ENCODE assay signal across 19 cellular contexts in the genomic region with DNA sequence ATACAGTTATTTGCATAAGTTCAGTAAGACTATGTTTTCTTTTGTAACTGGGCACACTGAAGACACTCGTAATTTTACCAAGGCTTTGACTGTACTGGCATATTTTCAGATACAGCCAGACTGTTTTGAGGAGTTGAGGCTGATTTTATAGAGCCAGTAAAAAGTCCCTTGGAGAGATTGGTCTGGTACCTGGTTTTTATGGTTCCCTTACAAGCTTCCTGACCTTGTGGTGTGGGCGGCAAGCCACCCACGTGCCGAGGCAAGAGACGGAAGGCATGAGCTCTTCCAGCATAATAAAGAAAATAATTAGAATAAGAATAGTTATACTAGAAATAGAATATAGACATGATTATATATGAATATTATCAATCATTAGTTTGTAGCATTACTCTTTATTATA. TPM values are rescaled to one million over a fixed set of nuclear protein-coding genes. Genes with fewer than 3 reads are reported as not detected.
A peak's percentile ranks its signal among the peaks of the same experiment; 100 is the strongest.
DNase-seq lines count a peak whose midpoint lies in the region; ATAC-seq, FAIRE-seq and TF ChIP-seq lines count a peak whose summit lies in the region.
"Had no signal": no experiment of that assay in that cellular context is flagged by ENCODE, and none has a peak within 500 bp of the region (broad histone marks: within the 10 kb centered on the region; RNA-seq: fewer than 3 reads in every experiment).

No MANE protein-coding gene starts in this region.

- no peaks in the 10 kb centered on the region for H3K36me3 ChIP-seq in K562 (ENCODE audit: control insufficient read depth, insufficient read depth, low read length)
- H3K36me3 ChIP-seq in esophagus muscularis mucosa: no peaks in the 10 kb centered on the region
- H3K36me3 ChIP-seq: BLaER1 treated with 17β-estradiol and CSF1 and Interleukin-3, amounts not matched to agents 10 nM and 100 nM had no signal

- FAIRE-seq in K562 (lab: Jason Lieb, UNC) (no peak), HTR-8/SVneo (lab: Jason Lieb, UNC) (no peak)

- in situ Hi-C loops in K562 (cut with MboI): loop anchor here (5.0 kb wide), 1 partner anchor 80 kb away; the partner anchor contains the start of gene ACY3

- H3K4me1 ChIP-seq in K562 (replicated peaks in 1 of 2; ENCODE audit: control insufficient read depth in 2 of 2, insufficient read depth in 2 of 2, low read length in 2 of 2) (peaks cover 15% of the 10 kb centered on the region in 2 experiments; a peak in 4 of 5 replicates), esophagus muscularis mucosa (peaks cover 0 to 3% (median 3%) of the 10 kb centered on the region in 4 donors)

- CTCF ChIA-PET in K562 (lab: Yijun Ruan, JAX; ENCODE audit: low intra/inter-chr PET ratio): interaction anchor here (0.6 kb wide), 2 partner anchors 39 to 158 kb away, joined by 4 to 7 read pairs; no protein-coding TSS in a partner anchor

- H3K9me3 ChIP-seq in K562 (replicated peaks; ENCODE audit: control insufficient read depth, insufficient read depth, low read depth, low read length) (no peaks in the 10 kb centered on the region), esophagus muscularis mucosa (no peaks in the 10 kb centered on the region)
- H3K9me3 ChIP-seq: BLaER1 treated with 17β-estradiol and CSF1 and Interleukin-3, amounts not matched to agents 10 nM and 100 nM had no signal

- H3K27me3 ChIP-seq in K562 (ENCODE audit: control insufficient read depth in 2 of 2, insufficient read depth in 2 of 2, low read length in 2 of 2): no peaks in the 10 kb centered on the region
- H3K27me3 ChIP-seq in esophagus muscularis mucosa: peaks cover 0 to 34% (median 0%) of the 10 kb centered on the region in 4 donors
- H3K27me3 ChIP-seq: BLaER1 treated with 17β-estradiol and CSF1 and Interleukin-3, amounts not matched to agents 10 nM and 100 nM had no signal

- no peak for TF ChIP-seq RAD21 in K562 (CRISPR knock-in tag; conservative IDR thresholded peaks at IDR 0.05 in 1 of 2, IDR thresholded peaks at IDR 0.05 in 1 of 2)

- TF ChIP-seq EP300 in K562 (IDR thresholded peaks at IDR 0.05; ENCODE audit: low read length): no peak
- no peak for TF ChIP-seq EP300 in esophagus muscularis mucosa (IDR thresholded peaks at IDR 0.05)

- H3K4me3 ChIP-seq in K562: no peak overlapping the region
- H3K4me3 ChIP-seq in esophagus muscularis mucosa: no peak overlapping the region
- H3K4me3 ChIP-seq: GM23338 had no signal

- no peak overlapping the region for H3K27ac ChIP-seq in C4-2B
- H3K27ac ChIP-seq in K562 (ENCODE audit: extremely low read depth, low read depth, low read length): no peak overlapping the region
- H3K27ac ChIP-seq in esophagus muscularis mucosa (replicated peaks in 1 of 4): no peak overlapping the region
- H3K27ac ChIP-seq: BLaER1 treated with 17β-estradiol and CSF1 and Interleukin-3, amounts not matched to agents 10 nM and 100 nM had no signal

- H3K9ac ChIP-seq in K562 (ENCODE audit: insufficient read depth in 1 of 2, low read depth in 2 of 2, low read length in 2 of 2): no peak overlapping the region
- H3K9ac ChIP-seq: BLaER1 treated with 17β-estradiol and CSF1 and Interleukin-3, amounts not matched to agents 10 nM and 100 nM had no signal

- no TSS peak for BruUV-seq in K562 (replicated peaks; lab: Mats Ljungman, UMichigan)

- DNase-seq in HuH-7.5 (ENCODE audit: low spot score): peak; percentile 6
- DNase-seq in K562 (ENCODE audit: extremely low read depth in 1 of 4, low spot score in 3 of 4): no peak
- no peak for DNase-seq in left colon
- DNase-seq in HTR-8/SVneo (ENCODE audit: insufficient read length, low spot score): no peak
- DNase-seq in esophagus muscularis mucosa (ENCODE audit: extremely low spot score): no peak
- DNase-seq: 8988T, DMS79, KG1 had no signal

- no peaks in the 10 kb centered on the region for H3K9me1 ChIP-seq in K562 (ENCODE audit: control insufficient read depth, insufficient read depth, low read length)

- TF ChIP-seq CTCF in C4-2B (conservative IDR thresholded peaks at IDR 0.05): 0 out of 2 replicates have a peak, but pooled peaks have one; percentile 49
- no peak for TF ChIP-seq CTCF in K562 (IDR thresholded peaks at IDR 0.05 in 2 of 3, conservative IDR thresholded peaks at IDR 0.05 in 1 of 3; ENCODE audit: insufficient read depth in 2 of 3, low read depth in 1 of 3, low read length in 3 of 3)
- TF ChIP-seq CTCF in esophagus muscularis mucosa (IDR thresholded peaks at IDR 0.05): no peak

- H3K4me2 ChIP-seq in K562 (ENCODE audit: insufficient read depth, low read length): no peak overlapping the region
- H3K4me2 ChIP-seq: GM23338 had no signal

- peak overlapping the region; percentile 64; the same call in 1 of the 2 replicates for H2AFZ ChIP-seq in K562 (ENCODE audit: low read depth, low read length)
- H2AFZ ChIP-seq: GM23338 had no signal

- POLR2A ChIA-PET in K562 (lab: Yijun Ruan, JAX): interaction anchor here (0.6 to 2.5 kb wide), 3 partner anchors 11 to 161 kb away, joined by 3 to 20 read pairs (median 3); partner anchors contain the start of gene GSTP1

- H4K20me1 ChIP-seq in K562 (replicated peaks; ENCODE audit: control insufficient read depth, insufficient read depth, low read length): no peaks in the 10 kb centered on the region
- H4K20me1 ChIP-seq: BLaER1 treated with 17β-estradiol and CSF1 and Interleukin-3, amounts not matched to agents 10 nM and 100 nM had no signal

- 7% methylated on average over 5 of the region's 5 CpGs for WGBS in K562 (ENCODE audit: insufficient coverage, low coverage, missing lambda C conversion rate)
- 26% methylated on average over 5 of the region's 5 CpGs for WGBS in esophagus muscularis mucosa

- intact Hi-C loops in K562 (cut with micrococcal nuclease): loop anchor here (2.0 to 5.0 kb wide), 2 partner anchors 35 to 56 kb away; partner anchors contain the start of genes NDUFV1 and NUDT8
- intact Hi-C loops in left colon (cut with DNase I, micrococcal nuclease): no loop called here
- intact Hi-C loops in esophagus muscularis mucosa (cut with DNase I): loop anchor here (5.0 kb wide), 2 partner anchors 35 to 85 kb away; partner anchors contain the start of gene NDUFV1

- ATAC-seq in K562 (no peak), left colon (peak; percentile 24), GM19035 (IDR thresholded peaks at IDR 0.05; ENCODE audit: unreplicated experiment) (no peak)

- no peaks in the 10 kb centered on the region for H3K79me2 ChIP-seq in K562 (ENCODE audit: control insufficient read depth, insufficient read depth, low read length)

- TF ChIP-seq POLR2A in K562 (conservative IDR thresholded peaks at IDR 0.05): no peak
- TF ChIP-seq POLR2A in esophagus muscularis mucosa (IDR thresholded peaks at IDR 0.05; ENCODE audit: low read depth): no peak

RNA-seq across cellular contexts. Expression of gene GSTP1, which starts 11.3 kb away (rescaled TPM):
- total RNA-seq in K562 (2011; cell fraction: chromatin; rRNA removed; ENCODE audit: low replicate concordance): 78.9 and 217 TPM in 2 replicates
- 419 and 483 TPM in 2 replicates for total RNA-seq in K562 (2011; cell fraction: nucleolus; rRNA removed)
- 278 and 289 TPM in 2 replicates for total RNA-seq in K562 (2011; cell fraction: nucleoplasm; rRNA removed)
- total RNA-seq in K562 (2014; rRNA removed): 2,150 and 3,084 TPM in 2 replicates
- total RNA-seq in K562 (2014; rRNA removed; fragmentation: Illumina TruSeq; extraction: Trizol): 412 and 592 TPM in 2 replicates
- total RNA-seq in K562 (2015; rRNA removed; fragmentation: Illumina TruSeq; extraction: Trizol): 1,399 and 1,422 TPM in 2 replicates
- total RNA-seq in K562 (2021): 1,400 and 1,492 TPM in 2 replicates
- polyA plus RNA-seq in K562 (2011; rRNA removed): 910 and 997 TPM in 2 replicates
- polyA plus RNA-seq in K562 (2011; cell fraction: cytosol; rRNA removed): 1,621 and 2,879 TPM in 2 replicates
- 798 and 965 TPM in 2 replicates for polyA plus RNA-seq in K562 (2011; cell fraction: nucleus; rRNA removed)
- 1,622 and 1,822 TPM in 2 replicates for polyA plus RNA-seq in K562 (2012)
- 1,177 and 1,409 TPM in 2 replicates for polyA plus RNA-seq in K562 (2014; fragmentation: Illumina TruSeq; extraction: Trizol)
- 1,000 to 10,000 TPM in 1 of 2 experiments, 100 to 1,000 TPM in 1; 739 to 1,204 TPM for polyA plus RNA-seq in K562 (2014; fragmentation: Nextera tagmentation; extraction: Ambion mirVana)
- 1,679 and 1,695 TPM in 2 replicates for polyA plus RNA-seq in K562 (2014; rRNA removed)
- 380 and 408 TPM in 2 replicates for polyA minus RNA-seq in K562 (2011; rRNA and poly(A)+ RNA removed)
- polyA minus RNA-seq in K562 (2011; cell fraction: cytosol; rRNA and poly(A)+ RNA removed): 440 and 451 TPM in 2 replicates
- 118 and 167 TPM in 2 replicates for polyA minus RNA-seq in K562 (2011; cell fraction: nucleus; rRNA and poly(A)+ RNA removed)
- total RNA-seq in left colon: 100 to 1,000 TPM; 323 to 390 TPM
- total RNA-seq in esophagus muscularis mucosa: 100 to 1,000 TPM; 469 to 810 (median 596) TPM

RNA-seq across cellular contexts. Expression of gene NDUFV1, which starts 34.4 kb away (rescaled TPM):
- total RNA-seq in K562 (2011; cell fraction: chromatin; rRNA removed; ENCODE audit: low replicate concordance): 348 and 937 TPM in 2 replicates
- 683 and 713 TPM in 2 replicates for total RNA-seq in K562 (2011; cell fraction: nucleolus; rRNA removed)
- total RNA-seq in K562 (2011; cell fraction: nucleoplasm; rRNA removed): 505 and 528 TPM in 2 replicates
- total RNA-seq in K562 (2014; rRNA removed): 408 and 468 TPM in 2 replicates
- total RNA-seq in K562 (2014; rRNA removed; fragmentation: Illumina TruSeq; extraction: Trizol): 111 and 135 TPM in 2 replicates
- 242 and 251 TPM in 2 replicates for total RNA-seq in K562 (2015; rRNA removed; fragmentation: Illumina TruSeq; extraction: Trizol)
- 404 and 408 TPM in 2 replicates for total RNA-seq in K562 (2021)
- 172 and 261 TPM in 2 replicates for polyA plus RNA-seq in K562 (2011; rRNA removed)
- polyA plus RNA-seq in K562 (2011; cell fraction: cytosol; rRNA removed): 251 and 329 TPM in 2 replicates
- 669 and 851 TPM in 2 replicates for polyA plus RNA-seq in K562 (2011; cell fraction: nucleus; rRNA removed)
- polyA plus RNA-seq in K562 (2012): 286 and 337 TPM in 2 replicates
- 209 and 273 TPM in 2 replicates for polyA plus RNA-seq in K562 (2014; fragmentation: Illumina TruSeq; extraction: Trizol)
- polyA plus RNA-seq in K562 (2014; fragmentation: Nextera tagmentation; extraction: Ambion mirVana): 10 to 100 TPM; 10.8 to 32.9 TPM
- 423 and 426 TPM in 2 replicates for polyA plus RNA-seq in K562 (2014; rRNA removed)
- 81.2 and 91.3 TPM in 2 replicates for polyA minus RNA-seq in K562 (2011; rRNA and poly(A)+ RNA removed)
- 141 and 202 TPM in 2 replicates for polyA minus RNA-seq in K562 (2011; cell fraction: cytosol; rRNA and poly(A)+ RNA removed)
- 134 and 170 TPM in 2 replicates for polyA minus RNA-seq in K562 (2011; cell fraction: nucleus; rRNA and poly(A)+ RNA removed)
- total RNA-seq in left colon: 100 to 1,000 TPM; 292 to 377 TPM
- 100 to 1,000 TPM; 196 to 252 (median 212) TPM for total RNA-seq in esophagus muscularis mucosa

RNA-seq across cellular contexts. Expression of gene CABP2, which starts 49.1 kb away (rescaled TPM):
- not detected in 2 replicates for total RNA-seq in K562 (2011; cell fraction: chromatin; rRNA removed; ENCODE audit: low replicate concordance)
- total RNA-seq in K562 (2011; cell fraction: nucleolus; rRNA removed): not detected in 2 replicates
- total RNA-seq in K562 (2011; cell fraction: nucleoplasm; rRNA removed): not detected in 2 replicates
- not detected in 2 replicates for total RNA-seq in K562 (2014; rRNA removed)
- total RNA-seq in K562 (2014; rRNA removed; fragmentation: Illumina TruSeq; extraction: Trizol): not detected in 2 replicates
- not detected in 2 replicates for total RNA-seq in K562 (2015; rRNA removed; fragmentation: Illumina TruSeq; extraction: Trizol)
- not detected in 2 replicates for total RNA-seq in K562 (2021)
- not detected in 2 replicates for polyA plus RNA-seq in K562 (2011; rRNA removed)
- polyA plus RNA-seq in K562 (2011; cell fraction: cytosol; rRNA removed): not detected in 2 replicates
- polyA plus RNA-seq in K562 (2011; cell fraction: nucleus; rRNA removed): not detected in 2 replicates
- not detected in 2 replicates for polyA plus RNA-seq in K562 (2012)
- polyA plus RNA-seq in K562 (2014; fragmentation: Illumina TruSeq; extraction: Trizol): not detected in 2 replicates
- polyA plus RNA-seq in K562 (2014; fragmentation: Nextera tagmentation; extraction: Ambion mirVana): not detected
- polyA plus RNA-seq in K562 (2014; rRNA removed): not detected in 2 replicates
- not detected in 2 replicates for polyA minus RNA-seq in K562 (2011; rRNA and poly(A)+ RNA removed)
- not detected in 2 replicates for polyA minus RNA-seq in K562 (2011; cell fraction: cytosol; rRNA and poly(A)+ RNA removed)
- not detected in 2 replicates for polyA minus RNA-seq in K562 (2011; cell fraction: nucleus; rRNA and poly(A)+ RNA removed)
- not detected for total RNA-seq in left colon
- not detected for total RNA-seq in esophagus muscularis mucosa
- total RNA-seq: A673; CD4-positive, CD25-positive, alpha-beta regulatory T cell; Daoy; GM23338; H7; HT1080 had no signal
- polyA plus RNA-seq: AG04450; CD4-positive, CD25-positive, alpha-beta regulatory T cell; GM23338; IgD-negative memory B cell had no signal

RNA-seq across cellular contexts. Expression of gene NUDT8, which starts 57.4 kb away (rescaled TPM):
- 2.8 and 15.1 TPM in 2 replicates for total RNA-seq in K562 (2011; cell fraction: chromatin; rRNA removed; ENCODE audit: low replicate concordance)
- 22.0 and 23.0 TPM in 2 replicates for total RNA-seq in K562 (2011; cell fraction: nucleolus; rRNA removed)
- 9.8 and 13.5 TPM in 2 replicates for total RNA-seq in K562 (2011; cell fraction: nucleoplasm; rRNA removed)
- 23.8 and 36.3 TPM in 2 replicates for total RNA-seq in K562 (2014; rRNA removed)
- total RNA-seq in K562 (2014; rRNA removed; fragmentation: Illumina TruSeq; extraction: Trizol): 1.5 and 2.0 TPM in 2 replicates
- total RNA-seq in K562 (2015; rRNA removed; fragmentation: Illumina TruSeq; extraction: Trizol): 6.2 and 6.6 TPM in 2 replicates
- 26.7 and 27.8 TPM in 2 replicates for total RNA-seq in K562 (2021)
- 4.3 and 6.2 TPM in 2 replicates for polyA plus RNA-seq in K562 (2011; rRNA removed)
- 11.0 and 34.8 TPM in 2 replicates for polyA plus RNA-seq in K562 (2011; cell fraction: cytosol; rRNA removed)
- 27.2 and 46.8 TPM in 2 replicates for polyA plus RNA-seq in K562 (2011; cell fraction: nucleus; rRNA removed)
- 20.9 and 25.8 TPM in 2 replicates for polyA plus RNA-seq in K562 (2012)
- 5.0 and 14.0 TPM in 2 replicates for polyA plus RNA-seq in K562 (2014; fragmentation: Illumina TruSeq; extraction: Trizol)
- under 1 TPM; 0.23 to 0.85 TPM for polyA plus RNA-seq in K562 (2014; fragmentation: Nextera tagmentation; extraction: Ambion mirVana)
- 21.7 and 27.2 TPM in 2 replicates for polyA plus RNA-seq in K562 (2014; rRNA removed)
- polyA minus RNA-seq in K562 (2011; rRNA and poly(A)+ RNA removed): 0.72 and 1.2 TPM in 2 replicates
- 5.7 and 7.1 TPM in 2 replicates for polyA minus RNA-seq in K562 (2011; cell fraction: cytosol; rRNA and poly(A)+ RNA removed)
- polyA minus RNA-seq in K562 (2011; cell fraction: nucleus; rRNA and poly(A)+ RNA removed): 11.9 and 15.1 TPM in 2 replicates
- total RNA-seq in left colon: 10 to 100 TPM; 28.8 to 49.8 TPM
- total RNA-seq in esophagus muscularis mucosa: 1 to 10 TPM; 1.9 to 4.8 (median 3.5) TPM

Comparison
In these comparisons a context has a peak if more than half of its experiments do, and no peak if none do; other contexts are left out.
1. intact Hi-C loops: an anchor here in K562 (2.0 to 5.0 kb wide) and esophagus muscularis mucosa (5.0 kb wide); none called in left colon.